34 cellular contexts compared by ENCODE assay signal in the genomic region with DNA sequence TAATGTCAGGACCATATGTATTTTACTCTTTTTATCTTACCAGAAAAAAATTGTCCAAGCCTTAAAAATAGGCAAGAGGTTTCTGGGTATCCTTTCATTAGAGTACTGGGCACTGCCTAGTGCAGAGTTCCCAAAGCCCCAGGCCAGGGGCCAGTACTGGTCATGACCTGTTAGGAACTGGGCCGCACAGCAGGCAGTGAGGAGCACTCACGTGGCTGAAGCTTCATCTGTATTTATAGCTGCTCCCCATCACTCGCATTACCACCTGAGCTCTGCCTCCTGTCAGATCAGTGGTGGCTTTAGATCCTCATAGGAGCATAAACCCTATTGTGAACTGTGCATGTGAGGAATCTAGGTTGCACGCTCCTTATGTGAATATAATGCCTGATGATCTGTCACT.
"Had no signal": no experiment of that assay in that cellular context is flagged by ENCODE, and none has a peak within 500 bp of the region (broad histone marks: within the 10 kb centered on the region; RNA-seq: fewer than 3 reads in every experiment).

No MANE protein-coding gene starts in this region.

- H3K36me3 ChIP-seq: adrenal gland, esophagus muscularis mucosa, gastrocnemius medialis, heart left ventricle had no signal

- H3K4me3 Mint-ChIP-seq: activated CD4-positive, alpha-beta memory T cell treated with anti-CD3 and anti-CD28 coated beads for 36 hours; activated CD4-positive, alpha-beta T cell treated with anti-CD3 and anti-CD28 coated beads for 36 hours; activated CD4-positive, alpha-beta T cell treated with anti-CD3 and anti-CD28 coated beads, Interleukin-2, amount 10 ng/mL, durations not matched to agents 24 days and 14 days; activated CD8-positive, alpha-beta memory T cell treated with anti-CD3 and anti-CD28 coated beads, Interleukin-2, amount 10 ng/mL, durations not matched to agents 7 days and 5 days; activated CD8-positive, alpha-beta T cell treated with anti-CD3 and anti-CD28 coated beads, Interleukin-2, amount 10 ng/mL, durations not matched to agents 7 days and 5 days; activated naive CD4-positive, alpha-beta T cell treated with anti-CD3 and anti-CD28 coated beads for 36 hours; activated naive CD4-positive, alpha-beta T cell treated with anti-CD3 and anti-CD28 coated beads, Interleukin-2, amount 50 U/mL, for 24 hours; activated naive CD8-positive, alpha-beta T cell treated with anti-CD3 and anti-CD28 coated beads for 36 hours; activated naive CD8-positive, alpha-beta T cell treated with anti-CD3 and anti-CD28 coated beads, Interleukin-2, amount 50 U/mL, for 24 hours; activated T-helper 1 cell treated with anti-CD3 and anti-CD28 coated beads, Interleukin-12 subunit alpha, Interleukin-12 subunit beta, Interleukin-2, Interleukin-4 antibody, amounts not matched to agents 30 ng/mL and 10 ng/mL and 1 ng/mL, durations not matched to agents 14 hours and 24 hours and 36 hours; effector memory CD8-positive, alpha-beta T cell; T-helper 1 cell treated with Interleukin-12 subunit alpha and Interleukin-12 subunit beta and Interleukin-4 antibody, amounts not matched to agents 30 μg/mL and 1 μg/mL, for 36 hours had no signal

- DNase-seq: activated CD4-positive, alpha-beta memory T cell treated with anti-CD3 and anti-CD28 coated beads for 36 hours; activated CD4-positive, alpha-beta T cell treated with anti-CD3 and anti-CD28 coated beads for 36 hours; activated CD4-positive, alpha-beta T cell treated with anti-CD3 and anti-CD28 coated beads, Interleukin-2, amount 10 ng/mL, durations not matched to agents 24 days and 14 days; activated CD4-positive, CD25-positive, alpha-beta regulatory T cell; activated CD4-positive, CD25-positive, alpha-beta regulatory T cell treated with anti-CD3 and anti-CD28 coated beads, Interleukin-2, amount 50 U/mL, for 72 hours; activated CD8-positive, alpha-beta memory T cell treated with anti-CD3 and anti-CD28 coated beads, Interleukin-2, amount 10 ng/mL, durations not matched to agents 7 days and 5 days; activated CD8-positive, alpha-beta memory T cell treated with anti-CD3 and anti-CD28 coated beads, Interleukin-2, amount 50 U/mL, for 4 hours; activated CD8-positive, alpha-beta T cell treated with anti-CD3 and anti-CD28 coated beads, Interleukin-2, amount 10 ng/mL, durations not matched to agents 7 days and 5 days; activated effector memory CD4-positive, alpha-beta T cell treated with anti-CD3 and anti-CD28 coated beads, Interleukin-2, amount 50 U/mL, for 16 hours; activated naive CD4-positive, alpha-beta T cell treated with anti-CD3 and anti-CD28 coated beads for 36 hours; activated naive CD8-positive, alpha-beta T cell treated with anti-CD3 and anti-CD28 coated beads for 36 hours; activated naive CD8-positive, alpha-beta T cell treated with anti-CD3 and anti-CD28 coated beads, Interleukin-2, amount 50 U/mL, for 24 hours; activated T-cell treated with anti-CD3 and anti-CD28 coated beads, Interleukin-2, amount 50 U/mL, for 1 hour; activated T-cell treated with anti-CD3 and anti-CD28 coated beads, Interleukin-2, amount 50 U/mL, for 48 hours; adrenal gland; aorta; body of pancreas; caudate nucleus; cortex of kidney; dermis blood vessel endothelial cell; effector CD4-positive, alpha-beta T cell; effector memory CD8-positive, alpha-beta T cell; erythroblast; foreskin keratinocyte; gastrocnemius medialis; glutamatergic neuron; heart left ventricle; T1000 had no signal

- H3K36me3 Mint-ChIP-seq: activated CD4-positive, alpha-beta memory T cell treated with anti-CD3 and anti-CD28 coated beads for 36 hours; activated CD8-positive, alpha-beta memory T cell treated with anti-CD3 and anti-CD28 coated beads, Interleukin-2, amount 10 ng/mL, durations not matched to agents 7 days and 5 days; activated naive CD4-positive, alpha-beta T cell treated with anti-CD3 and anti-CD28 coated beads, Interleukin-2, amount 50 U/mL, for 24 hours; activated naive CD8-positive, alpha-beta T cell treated with anti-CD3 and anti-CD28 coated beads for 36 hours had no signal

- H3K4me3 ChIP-seq: adrenal gland, body of pancreas, esophagus muscularis mucosa, gastrocnemius medialis, heart left ventricle had no signal

- H3K4me1 ChIP-seq: adrenal gland, gastrocnemius medialis, heart left ventricle had no signal

- H3K4me1 Mint-ChIP-seq: activated CD4-positive, alpha-beta T cell treated with anti-CD3 and anti-CD28 coated beads for 36 hours; activated naive CD8-positive, alpha-beta T cell treated with anti-CD3 and anti-CD28 coated beads for 36 hours; activated naive CD8-positive, alpha-beta T cell treated with anti-CD3 and anti-CD28 coated beads, Interleukin-2, amount 50 U/mL, for 24 hours had no signal

- ATAC-seq: activated CD4-positive, alpha-beta T cell treated with anti-CD3 and anti-CD28 coated beads for 36 hours; activated CD8-positive, alpha-beta memory T cell treated with anti-CD3 and anti-CD28 coated beads, Interleukin-2, amount 10 ng/mL, durations not matched to agents 7 days and 5 days; activated CD8-positive, alpha-beta T cell treated with anti-CD3 and anti-CD28 coated beads, Interleukin-2, amount 10 ng/mL, durations not matched to agents 7 days and 5 days; activated naive CD8-positive, alpha-beta T cell treated with anti-CD3 and anti-CD28 coated beads, Interleukin-2, amount 50 U/mL, for 24 hours; body of pancreas; effector memory CD8-positive, alpha-beta T cell; foreskin keratinocyte; gastrocnemius medialis; heart left ventricle had no signal

- H3K27me3 ChIP-seq: adrenal gland, body of pancreas, esophagus muscularis mucosa, foreskin keratinocyte, gastrocnemius medialis, heart left ventricle had no signal

- FAIRE-seq: colon had no signal

- H3K9me3 ChIP-seq: adrenal gland, body of pancreas, esophagus muscularis mucosa, gastrocnemius medialis, heart left ventricle had no signal

- H3K27ac Mint-ChIP-seq: activated CD4-positive, alpha-beta memory T cell treated with anti-CD3 and anti-CD28 coated beads for 36 hours; activated CD4-positive, alpha-beta T cell treated with anti-CD3 and anti-CD28 coated beads for 36 hours; activated CD4-positive, alpha-beta T cell treated with anti-CD3 and anti-CD28 coated beads, Interleukin-2, amount 10 ng/mL, durations not matched to agents 24 days and 14 days; activated CD8-positive, alpha-beta memory T cell treated with anti-CD3 and anti-CD28 coated beads, Interleukin-2, amount 10 ng/mL, durations not matched to agents 7 days and 5 days; activated CD8-positive, alpha-beta T cell treated with anti-CD3 and anti-CD28 coated beads, Interleukin-2, amount 10 ng/mL, durations not matched to agents 7 days and 5 days; activated naive CD4-positive, alpha-beta T cell treated with anti-CD3 and anti-CD28 coated beads for 36 hours; activated naive CD4-positive, alpha-beta T cell treated with anti-CD3 and anti-CD28 coated beads, Interleukin-2, amount 50 U/mL, for 24 hours; activated naive CD8-positive, alpha-beta T cell treated with anti-CD3 and anti-CD28 coated beads for 36 hours; activated naive CD8-positive, alpha-beta T cell treated with anti-CD3 and anti-CD28 coated beads, Interleukin-2, amount 50 U/mL, for 24 hours; activated T-helper 1 cell treated with anti-CD3 and anti-CD28 coated beads, Interleukin-12 subunit alpha, Interleukin-12 subunit beta, Interleukin-2, Interleukin-4 antibody, amounts not matched to agents 30 ng/mL and 10 ng/mL and 1 ng/mL, durations not matched to agents 14 hours and 24 hours and 36 hours; activated T-helper 2 cell treated with anti-CD3 and anti-CD28 coated beads, Interferon-gamma antibody, Interleukin-2, Interleukin-4, amounts not matched to agents 10 μg/mL and 5 μg/mL and 100 μg/mL, durations not matched to agents 14 hours and 24 hours and 36 hours; effector memory CD8-positive, alpha-beta T cell; T-helper 1 cell treated with Interleukin-12 subunit alpha and Interleukin-12 subunit beta and Interleukin-4 antibody, amounts not matched to agents 30 μg/mL and 1 μg/mL, for 36 hours had no signal

- H3K9me3 Mint-ChIP-seq: activated CD4-positive, alpha-beta memory T cell treated with anti-CD3 and anti-CD28 coated beads for 36 hours; activated CD4-positive, alpha-beta T cell treated with anti-CD3 and anti-CD28 coated beads, Interleukin-2, amount 10 ng/mL, durations not matched to agents 24 days and 14 days; activated naive CD4-positive, alpha-beta T cell treated with anti-CD3 and anti-CD28 coated beads for 36 hours; activated naive CD8-positive, alpha-beta T cell treated with anti-CD3 and anti-CD28 coated beads for 36 hours; activated naive CD8-positive, alpha-beta T cell treated with anti-CD3 and anti-CD28 coated beads, Interleukin-2, amount 50 U/mL, for 24 hours; activated T-helper 1 cell treated with anti-CD3 and anti-CD28 coated beads, Interleukin-12 subunit alpha, Interleukin-12 subunit beta, Interleukin-2, Interleukin-4 antibody, amounts not matched to agents 30 ng/mL and 10 ng/mL and 1 ng/mL, durations not matched to agents 14 hours and 24 hours and 36 hours; effector memory CD8-positive, alpha-beta T cell; T-helper 1 cell treated with Interleukin-12 subunit alpha and Interleukin-12 subunit beta and Interleukin-4 antibody, amounts not matched to agents 30 μg/mL and 1 μg/mL, for 36 hours had no signal

- H3K27ac ChIP-seq: adrenal gland, body of pancreas, esophagus muscularis mucosa, foreskin keratinocyte, gastrocnemius medialis, heart left ventricle had no signal
